In genomic region chr5:43168175-43168574, GRCh38 we compare ENCODE assay signal across 31 cellular contexts. TPM values are rescaled to one million over a fixed set of nuclear protein-coding genes. Genes with fewer than 3 reads are reported as not detected.
"Had no signal": no experiment of that assay in that cellular context is flagged by ENCODE, and none has a peak within 500 bp of the region (broad histone marks: within the 10 kb centered on the region; RNA-seq: fewer than 3 reads in every experiment).

No MANE protein-coding gene starts in this region.

- H3K9me3 ChIP-seq: ascending aorta, esophagus muscularis mucosa, heart left ventricle, neutrophil, thyroid gland, upper lobe of left lung, vagina had no signal

- FAIRE-seq: kidney had no signal

- ATAC-seq: foreskin keratinocyte, heart left ventricle, sciatic nerve had no signal

- H3K27me3 Mint-ChIP-seq: activated CD4-positive, alpha-beta memory T cell treated with anti-CD3 and anti-CD28 coated beads for 36 hours; activated naive CD4-positive, alpha-beta T cell treated with anti-CD3 and anti-CD28 coated beads, Interleukin-2, amount 10 ng/mL, durations not matched to agents 7 days and 5 days; activated naive CD8-positive, alpha-beta T cell treated with anti-CD3 and anti-CD28 coated beads, Interleukin-2, amount 10 ng/mL, durations not matched to agents 7 days and 5 days; brain; memory B cell; stimulated activated naive CD8-positive, alpha-beta T cell treated with anti-CD3 and anti-CD28 coated beads, Interleukin-15, Interleukin-2, amounts not matched to agents 100 ng/mL and 50 ng/mL, for 24 hours had no signal

- H3K9me3 Mint-ChIP-seq: activated CD4-positive, alpha-beta memory T cell treated with anti-CD3 and anti-CD28 coated beads for 36 hours; activated naive CD4-positive, alpha-beta T cell treated with anti-CD3 and anti-CD28 coated beads, Interleukin-2, amount 10 ng/mL, durations not matched to agents 7 days and 5 days; activated naive CD8-positive, alpha-beta T cell treated with anti-CD3 and anti-CD28 coated beads, Interleukin-2, amount 10 ng/mL, durations not matched to agents 7 days and 5 days; activated T-helper 1 cell treated with anti-CD3 and anti-CD28 coated beads, Interleukin-12 subunit alpha, Interleukin-12 subunit beta, Interleukin-2, Interleukin-4 antibody, amounts not matched to agents 30 ng/mL and 10 ng/mL and 1 ng/mL, durations not matched to agents 14 hours and 24 hours and 36 hours; brain; endodermal cell; immature natural killer cell; memory B cell; nephron; stimulated activated naive CD8-positive, alpha-beta T cell treated with anti-CD3 and anti-CD28 coated beads, Interleukin-15, Interleukin-2, amounts not matched to agents 100 ng/mL and 50 ng/mL, for 24 hours had no signal

- H3K27ac Mint-ChIP-seq: activated CD4-positive, alpha-beta memory T cell treated with anti-CD3 and anti-CD28 coated beads for 36 hours; activated naive CD4-positive, alpha-beta T cell treated with anti-CD3 and anti-CD28 coated beads, Interleukin-2, amount 10 ng/mL, durations not matched to agents 7 days and 5 days; activated naive CD8-positive, alpha-beta T cell treated with anti-CD3 and anti-CD28 coated beads, Interleukin-2, amount 10 ng/mL, durations not matched to agents 7 days and 5 days; activated T-helper 1 cell treated with anti-CD3 and anti-CD28 coated beads, Interleukin-12 subunit alpha, Interleukin-12 subunit beta, Interleukin-2, Interleukin-4 antibody, amounts not matched to agents 30 ng/mL and 10 ng/mL and 1 ng/mL, durations not matched to agents 14 hours and 24 hours and 36 hours; memory B cell; nephron; stimulated activated naive CD8-positive, alpha-beta T cell treated with anti-CD3 and anti-CD28 coated beads, Interleukin-15, Interleukin-2, amounts not matched to agents 100 ng/mL and 50 ng/mL, for 24 hours had no signal

- H3K4me3 ChIP-seq: ascending aorta, coronary artery, esophagus muscularis mucosa, heart left ventricle, skin epidermis, thyroid gland, upper lobe of left lung, vagina had no signal

- H3K27me3 ChIP-seq: ascending aorta, esophagus muscularis mucosa, foreskin keratinocyte, heart left ventricle, neutrophil, thyroid gland, upper lobe of left lung, vagina had no signal

- H3K27ac ChIP-seq: ascending aorta, coronary artery, esophagus muscularis mucosa, foreskin keratinocyte, heart left ventricle, neutrophil, skin epidermis, thyroid gland, upper lobe of left lung, vagina had no signal

- H3K4me1 Mint-ChIP-seq: activated naive CD4-positive, alpha-beta T cell treated with anti-CD3 and anti-CD28 coated beads, Interleukin-2, amount 10 ng/mL, durations not matched to agents 7 days and 5 days; brain; endodermal cell; nephron had no signal

- DNase-seq: activated CD4-positive, alpha-beta memory T cell treated with anti-CD3 and anti-CD28 coated beads for 36 hours; activated CD4-positive, alpha-beta T cell treated with anti-CD3 and anti-CD28 coated beads for 48 hours; activated CD8-positive, alpha-beta memory T cell treated with anti-CD3 and anti-CD28 coated beads, Interleukin-2, amount 50 U/mL, for 4 hours; activated gamma-delta T cell; activated naive CD4-positive, alpha-beta T cell treated with anti-CD3 and anti-CD28 coated beads, Interleukin-2, amount 10 ng/mL, durations not matched to agents 7 days and 5 days; activated naive CD8-positive, alpha-beta T cell treated with anti-CD3 and anti-CD28 coated beads, Interleukin-2, amount 10 ng/mL, durations not matched to agents 7 days and 5 days; activated T-cell treated with anti-CD3 and anti-CD28 coated beads, Interleukin-2, amount 50 U/mL, for 1 hour; endodermal cell; foreskin keratinocyte; heart left ventricle; hypothalamus; immature natural killer cell; kidney; retina; stimulated activated CD4-positive, alpha-beta T cell treated with anti-CD3 and anti-CD28 coated beads, Interleukin-12 subunit alpha, Interleukin-12 subunit beta, amount 100 ng/mL, for 4 hours; stimulated activated CD4-positive, alpha-beta T cell treated with anti-CD3 and anti-CD28 coated beads, Interleukin-4, amount 100 ng/mL, for 1 hour; substantia nigra; upper lobe of left lung had no signal

- H3K4me1 ChIP-seq: ascending aorta, esophagus muscularis mucosa, foreskin keratinocyte, heart left ventricle, thyroid gland, upper lobe of left lung, vagina had no signal

- H3K4me3 Mint-ChIP-seq: activated CD4-positive, alpha-beta memory T cell treated with anti-CD3 and anti-CD28 coated beads for 36 hours; activated naive CD4-positive, alpha-beta T cell treated with anti-CD3 and anti-CD28 coated beads, Interleukin-2, amount 10 ng/mL, durations not matched to agents 7 days and 5 days; activated naive CD8-positive, alpha-beta T cell treated with anti-CD3 and anti-CD28 coated beads, Interleukin-2, amount 10 ng/mL, durations not matched to agents 7 days and 5 days; activated T-helper 1 cell treated with anti-CD3 and anti-CD28 coated beads, Interleukin-12 subunit alpha, Interleukin-12 subunit beta, Interleukin-2, Interleukin-4 antibody, amounts not matched to agents 30 ng/mL and 10 ng/mL and 1 ng/mL, durations not matched to agents 14 hours and 24 hours and 36 hours; brain; endodermal cell; immature natural killer cell; memory B cell; nephron; stimulated activated naive CD8-positive, alpha-beta T cell treated with anti-CD3 and anti-CD28 coated beads, Interleukin-15, Interleukin-2, amounts not matched to agents 100 ng/mL and 50 ng/mL, for 24 hours had no signal

RNA-seq across cellular contexts. Expression of gene NIM1K, which starts 23.9 kb away (rescaled TPM):
- total RNA-seq: ascending aorta, endodermal cell, vagina had no signal
- polyA plus RNA-seq: foreskin keratinocyte had no signal
